Comparison of ENCODE assay signal across 8 cellular contexts in the genomic region with DNA sequence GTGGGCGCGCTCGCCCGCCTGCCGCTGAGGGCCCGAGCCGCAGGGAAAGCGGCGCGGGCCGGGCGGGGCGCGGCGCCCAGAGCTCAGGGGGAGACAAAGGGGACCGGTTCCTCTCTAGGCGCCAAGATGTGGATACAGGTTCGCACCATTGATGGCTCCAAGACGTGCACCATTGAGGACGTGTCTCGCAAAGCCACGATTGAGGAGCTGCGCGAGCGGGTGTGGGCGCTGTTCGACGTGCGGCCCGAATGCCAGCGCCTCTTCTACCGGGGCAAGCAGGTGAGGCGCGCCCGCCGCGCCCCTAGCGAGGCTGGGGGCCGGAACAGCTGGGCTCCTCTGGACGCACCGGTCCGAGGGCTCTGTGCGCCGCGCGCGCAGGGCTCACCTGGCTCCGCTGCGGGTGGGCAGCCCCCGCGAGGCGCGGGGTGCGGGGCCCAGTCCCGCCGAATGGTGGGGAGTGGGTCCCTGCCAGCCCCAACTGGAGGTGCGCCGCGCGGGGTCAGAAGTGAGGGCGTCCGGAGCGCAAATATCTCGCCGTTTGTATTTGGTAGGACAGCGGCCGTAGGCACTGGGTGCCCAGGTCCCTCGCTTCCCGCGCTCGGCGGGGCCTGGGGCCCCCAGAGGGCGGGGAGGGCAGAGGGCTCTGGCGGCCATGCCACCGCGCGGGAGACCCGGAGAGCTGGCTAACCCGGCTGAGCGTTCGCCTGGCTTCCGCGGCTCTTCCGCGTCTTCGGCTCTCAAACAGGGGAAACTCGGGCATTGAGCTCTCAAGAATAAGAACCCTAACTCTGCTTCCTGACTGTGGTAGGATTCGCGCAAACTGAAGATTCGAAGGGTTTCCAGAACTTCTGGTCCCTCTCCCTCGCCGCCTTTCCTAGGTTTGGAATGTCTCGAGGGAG. TPM values are rescaled to one million over a fixed set of nuclear protein-coding genes. Genes with fewer than 3 reads are reported as not detected.
DNase-seq lines count a peak whose midpoint lies in the region; ATAC-seq and TF ChIP-seq lines count a peak whose summit lies in the region.

No MANE protein-coding gene starts in this region.

- peak; percentile 10 for ATAC-seq in HG02981 (IDR thresholded peaks at IDR 0.05; ENCODE audit: unreplicated experiment)

- H3K36me3 ChIP-seq in cardiac muscle cell: no peaks in the 10 kb centered on the region

- peaks cover 14% of the 10 kb centered on the region for H3K27me3 ChIP-seq in cardiac muscle cell

- H3K4me3 ChIP-seq in cardiac muscle cell: peak overlapping the region; percentile 69

- peak overlapping the region; percentile 69 for H3K27ac ChIP-seq in cardiac muscle cell

- DNase-seq in NCI-H510A treated with DMSO at 0.1 percent for 48 hours (lab: John Stamatoyannopoulos, UW) (peak; percentile 36), NCI-H510A (lab: John Stamatoyannopoulos, UW) (no peak), OCI-M1 (lab: John Stamatoyannopoulos, UW) (peak; percentile 98), cardiac muscle cell (ENCODE audit: low read depth in 1 of 2, low spot score in 1 of 2) (peak in 1 of 2 donors; percentile 50), pons (ENCODE audit: low spot score) (peak; percentile 16), NCI-H2029 treated with DMSO at 0.1 percent for 48 hours (lab: John Stamatoyannopoulos, UW) (no peak)
- peak; percentile 52 for DNase-seq in activated naive CD4-positive, alpha-beta T cell treated with Interleukin-2 at 50 U/mL for 16 hours

- H3K9me3 ChIP-seq in cardiac muscle cell (ENCODE audit: low read depth): no peaks in the 10 kb centered on the region

- H3K4me1 ChIP-seq in cardiac muscle cell (ENCODE audit: low read depth): peaks cover 13% of the 10 kb centered on the region

- no peak for TF ChIP-seq CTCF in cardiac muscle cell (IDR thresholded peaks at IDR 0.05; ENCODE audit: low read depth, low read length)

RNA-seq across cellular contexts. Expression of gene UHRF2, which starts 0.6 kb away (rescaled TPM):
- total RNA-seq in cardiac muscle cell: 25.5 and 38.6 TPM in 2 replicates
- polyA plus RNA-seq in cardiac muscle cell: 18.1 and 19.6 TPM in 2 replicates

Comparison
In these comparisons a context has a peak if more than half of its experiments do, and no peak if none do; other contexts are left out.
1. DNase-seq: peak in NCI-H510A treated with DMSO at 0.1 percent for 48 hours (single experiment), OCI-M1 (single experiment), activated naive CD4-positive, alpha-beta T cell treated with Interleukin-2 at 50 U/mL for 16 hours (single experiment) and pons (single experiment); none in NCI-H510A (single experiment) and NCI-H2029 treated with DMSO at 0.1 percent for 48 hours (single experiment).